13 cellular contexts compared by ENCODE assay signal in the genomic region with DNA sequence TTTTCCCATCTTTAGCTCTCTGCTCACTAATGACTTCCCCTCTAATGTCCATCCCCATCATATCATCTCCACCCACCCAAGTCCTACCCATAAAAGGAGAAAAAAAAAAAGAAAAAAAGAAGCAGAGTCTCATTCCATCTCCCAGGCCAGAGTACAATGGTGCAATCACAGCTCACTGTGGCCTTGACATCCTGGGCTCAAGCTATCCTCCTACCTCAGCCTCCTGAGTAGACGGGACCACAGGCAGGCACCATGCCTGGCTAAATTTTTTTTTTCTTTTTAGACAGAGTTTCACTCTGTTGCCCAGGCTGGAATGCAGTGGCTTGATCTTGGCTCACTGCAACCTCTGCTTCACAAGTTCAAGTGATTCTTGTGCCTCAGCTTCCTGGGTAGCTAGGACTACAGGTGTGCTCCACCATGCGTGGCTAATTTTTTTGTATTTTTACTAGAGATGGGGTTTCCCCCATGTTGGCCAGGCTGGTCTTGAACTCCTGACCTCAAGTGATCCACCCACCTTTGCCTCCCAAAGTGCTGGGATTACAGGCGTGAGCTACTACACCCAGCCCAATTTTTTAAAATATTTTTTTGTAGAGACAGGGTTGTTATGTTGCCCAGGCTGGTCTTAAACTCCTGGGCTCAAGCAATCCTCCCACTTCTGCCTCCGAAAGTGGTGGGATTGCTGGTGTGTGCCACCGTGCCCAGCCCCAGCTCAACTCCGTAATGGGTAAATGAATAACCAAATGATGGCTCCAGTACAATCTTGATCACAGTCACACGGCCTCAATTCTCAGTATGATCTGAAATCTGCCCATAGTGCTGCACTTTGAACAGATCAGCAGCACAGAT.
DNase-seq lines count a peak whose midpoint lies in the region; ATAC-seq and TF ChIP-seq lines count a peak whose summit lies in the region.
"Had no signal": no experiment of that assay in that cellular context is flagged by ENCODE, and none has a peak within 500 bp of the region (broad histone marks: within the 10 kb centered on the region; RNA-seq: fewer than 3 reads in every experiment).

No MANE protein-coding gene starts in this region.

- H3K27ac Mint-ChIP-seq in stimulated activated memory B cell treated with anti-CD40 and anti-IgM and Interleukin-4, amounts not matched to agents 10 μg/mL and 1 μg/mL and 100 μg/mL, for 72 hours, result peak overlapping the region; percentile 74
- H3K27ac Mint-ChIP-seq: activated T-cell treated with anti-CD3 and anti-CD28 coated beads, Interleukin-2, amount 50 U/mL, for 24 hours had no signal

- no peaks in the 10 kb centered on the region for H3K27me3 Mint-ChIP-seq in stimulated activated memory B cell treated with anti-CD40 and anti-IgM and Interleukin-4, amounts not matched to agents 10 μg/mL and 1 μg/mL and 100 μg/mL, for 72 hours
- H3K27me3 Mint-ChIP-seq: activated T-cell treated with anti-CD3 and anti-CD28 coated beads, Interleukin-2, amount 50 U/mL, for 24 hours had no signal

- ATAC-seq in GM19324 (IDR thresholded peaks at IDR 0.05; ENCODE audit: low FRiP score, unreplicated experiment) (peak; percentile 73), HG02623 (IDR thresholded peaks at IDR 0.05; ENCODE audit: unreplicated experiment) (peak; percentile 72), HG03432 (IDR thresholded peaks at IDR 0.05; ENCODE audit: unreplicated experiment) (peak; percentile 87), GM18519 (IDR thresholded peaks at IDR 0.05; ENCODE audit: low FRiP score, unreplicated experiment) (no peak)
- ATAC-seq in stimulated activated memory B cell treated with anti-CD40 and anti-IgM and Interleukin-4, amounts not matched to agents 10 μg/mL and 1 μg/mL and 100 μg/mL, for 72 hours, result peak; percentile 87
- ATAC-seq: HCT116 had no signal

- H3K9me3 Mint-ChIP-seq in stimulated activated memory B cell treated with anti-CD40 and anti-IgM and Interleukin-4, amounts not matched to agents 10 μg/mL and 1 μg/mL and 100 μg/mL, for 72 hours, result no peaks in the 10 kb centered on the region
- H3K9me3 Mint-ChIP-seq: activated T-cell treated with anti-CD3 and anti-CD28 coated beads, Interleukin-2, amount 50 U/mL, for 24 hours had no signal

- DNase-seq in inferior parietal cortex (ENCODE audit: extremely low spot score), result no peak
- no peak for DNase-seq in kidney glomerular epithelial cell (lab: John Stamatoyannopoulos, UW)
- no peak for DNase-seq in coronary artery (ENCODE audit: low spot score)
- DNase-seq: activated T-cell treated with anti-CD3 and anti-CD28 coated beads, Interleukin-2, amount 50 U/mL, for 24 hours; DND-41; tibial artery had no signal

- no peak for TF ChIP-seq CTCF in coronary artery (IDR thresholded peaks at IDR 0.05)

- peak overlapping the region; percentile 11 for H3K4me3 Mint-ChIP-seq in stimulated activated memory B cell treated with anti-CD40 and anti-IgM and Interleukin-4, amounts not matched to agents 10 μg/mL and 1 μg/mL and 100 μg/mL, for 72 hours
- H3K4me3 Mint-ChIP-seq: activated T-cell treated with anti-CD3 and anti-CD28 coated beads, Interleukin-2, amount 50 U/mL, for 24 hours had no signal

- no peak overlapping the region for H3K27ac ChIP-seq in coronary artery
- H3K27ac ChIP-seq: cardiac muscle cell, tibial artery had no signal

- peaks cover 46% of the 10 kb centered on the region for H3K4me1 Mint-ChIP-seq in stimulated activated memory B cell treated with anti-CD40 and anti-IgM and Interleukin-4, amounts not matched to agents 10 μg/mL and 1 μg/mL and 100 μg/mL, for 72 hours

- H3K36me3 Mint-ChIP-seq in stimulated activated memory B cell treated with anti-CD40 and anti-IgM and Interleukin-4, amounts not matched to agents 10 μg/mL and 1 μg/mL and 100 μg/mL, for 72 hours, result no peaks in the 10 kb centered on the region

- no peak overlapping the region for H3K4me3 ChIP-seq in coronary artery
- H3K4me3 ChIP-seq: cardiac muscle cell, tibial artery had no signal
